9 cellular contexts compared by ENCODE assay signal in the genomic region with DNA sequence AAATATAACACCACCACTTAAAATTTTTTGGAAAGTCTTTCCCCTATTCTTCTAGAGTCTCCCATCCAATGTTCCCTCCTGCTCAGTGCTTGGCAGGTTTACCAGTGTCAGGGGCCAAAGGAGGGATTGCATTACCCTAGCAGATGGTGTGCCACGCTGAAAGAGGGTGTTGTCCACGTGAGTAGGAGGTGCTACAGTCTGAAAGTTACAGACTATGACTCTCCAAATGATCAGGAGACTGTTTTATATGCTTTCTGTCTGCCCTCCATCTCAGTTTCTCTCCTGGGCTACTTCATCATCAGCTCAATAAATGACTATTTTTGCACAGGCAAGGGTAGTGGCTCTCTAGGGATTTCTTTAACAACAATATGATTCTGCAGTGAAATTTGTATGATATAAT. TPM values are rescaled to one million over a fixed set of nuclear protein-coding genes. Genes with fewer than 3 reads are reported as not detected.
DNase-seq lines count a peak whose midpoint lies in the region; ATAC-seq and TF ChIP-seq lines count a peak whose summit lies in the region.
"Had no signal": no experiment of that assay in that cellular context is flagged by ENCODE, and none has a peak within 500 bp of the region (broad histone marks: within the 10 kb centered on the region; RNA-seq: fewer than 3 reads in every experiment).

No MANE protein-coding gene starts in this region.

- H3K4me1 ChIP-seq in right lobe of liver: peaks cover 0 to 23% (median 10%) of the 10 kb centered on the region in 4 donors

- H3K4me3 Mint-ChIP-seq in MCF 10A (ENCODE audit: unreplicated experiment): no peak overlapping the region

- no peaks in the 10 kb centered on the region for H3K27me3 ChIP-seq in right lobe of liver

- H3K36me3 ChIP-seq in right lobe of liver: peaks cover 0 to 16% (median 0%) of the 10 kb centered on the region in 4 donors

- H3K27ac ChIP-seq in right lobe of liver: peak overlapping the region in 2 of 3 donors; percentile 52 to 72

- POLR2A ChIA-PET in MCF 10A (lab: Yijun Ruan, JAX): interaction anchor here (0.5 to 1.7 kb wide), 6 partner anchors 7 to 146 kb away, joined by 3 to 5 read pairs (median 5); a partner anchor contains a TSS

- H3K9me3 Mint-ChIP-seq in MCF 10A (ENCODE audit: unreplicated experiment): no peaks in the 10 kb centered on the region

- H3K4me3 ChIP-seq in right lobe of liver: no peak overlapping the region

- H3K36me3 Mint-ChIP-seq in MCF 10A (ENCODE audit: insufficient read depth, unreplicated experiment): peaks cover 45% of the 10 kb centered on the region

- H3K4me1 Mint-ChIP-seq in MCF 10A (ENCODE audit: insufficient read depth, unreplicated experiment): peaks cover 22% of the 10 kb centered on the region

- peak; percentile 32 for DNase-seq in AG08396 (ENCODE audit: low spot score)
- DNase-seq in NCI-H1694 treated with DMSO at 0.1 percent for 48 hours (lab: John Stamatoyannopoulos, UW): peak; percentile 89
- peak; percentile 62 for DNase-seq in MCF 10A (ENCODE audit: unreplicated experiment)
- DNase-seq in right lobe of liver: peak; percentile 51 to 93 (median 70)
- DNase-seq in NCI-H774 (lab: John Stamatoyannopoulos, UW): no peak
- DNase-seq: activated effector memory CD4-positive, alpha-beta T cell treated with anti-CD3 and anti-CD28 coated beads, Interleukin-2, amount 50 U/mL, for 16 hours had no signal

- BruUV-seq in MCF 10A (replicated peaks; lab: Mats Ljungman, UMichigan): no TSS peak

- TF ChIP-seq CTCF in MCF 10A (IDR thresholded peaks at IDR 0.05; ENCODE audit: unreplicated experiment) (no peak), right lobe of liver (IDR thresholded peaks at IDR 0.05) (no peak)

- H3K9me3 ChIP-seq in right lobe of liver: no peaks in the 10 kb centered on the region

- ATAC-seq in right lobe of liver (peak; percentile 81 to 94 (median 90)), HG03521 (IDR thresholded peaks at IDR 0.05; ENCODE audit: unreplicated experiment) (no peak), GM19467 (IDR thresholded peaks at IDR 0.05; ENCODE audit: unreplicated experiment) (no peak), GM21423 (IDR thresholded peaks at IDR 0.05; ENCODE audit: unreplicated experiment) (no peak)

- intact Hi-C loops in MCF 10A (cut with micrococcal nuclease) (loop anchor here (2.0 kb wide), 1 partner anchor 59 kb away; a partner anchor contains a TSS), right lobe of liver (cut with DNase I) (no loop called here)

- 23% methylated on average over 2 of the region's 2 CpGs for WGBS in right lobe of liver (ENCODE audit: insufficient coverage, low coverage, low lambda C conversion rate, missing lambda C conversion rate)

- no peaks in the 10 kb centered on the region for H3K27me3 Mint-ChIP-seq in MCF 10A (ENCODE audit: insufficient read depth, unreplicated experiment)

- CTCF ChIA-PET in MCF 10A (lab: Yijun Ruan, JAX): interaction anchor here (0.6 to 1.0 kb wide), 2 partner anchors 11 to 634 kb away, joined by 3 read pairs; no protein-coding TSS in a partner anchor

- peak overlapping the region; percentile 62 for H3K27ac Mint-ChIP-seq in MCF 10A (ENCODE audit: low read depth, unreplicated experiment)

- peak; percentile 36 for TF ChIP-seq POLR2A in right lobe of liver (IDR thresholded peaks at IDR 0.05)

RNA-seq across cellular contexts. Expression of a gene that starts 31.3 kb away (rescaled TPM):
- not detected in 2 replicates for total RNA-seq in MCF 10A (2022)
- total RNA-seq in right lobe of liver: not detected

RNA-seq across cellular contexts. Expression of a gene that starts 58.2 kb away (rescaled TPM):
- 65.1 and 70.5 TPM in 2 replicates for total RNA-seq in MCF 10A (2022)
- total RNA-seq in right lobe of liver: 10 to 100 TPM; 13.4 to 32.4 (median 20.7) TPM

Comparison
In these comparisons a context has a peak if more than half of its experiments do, and no peak if none do; other contexts are left out.
1. ATAC-seq: peak in right lobe of liver (4 of 4); none in HG03521 (single experiment), GM19467 (single experiment) and GM21423 (single experiment).